In the genomic region with DNA sequence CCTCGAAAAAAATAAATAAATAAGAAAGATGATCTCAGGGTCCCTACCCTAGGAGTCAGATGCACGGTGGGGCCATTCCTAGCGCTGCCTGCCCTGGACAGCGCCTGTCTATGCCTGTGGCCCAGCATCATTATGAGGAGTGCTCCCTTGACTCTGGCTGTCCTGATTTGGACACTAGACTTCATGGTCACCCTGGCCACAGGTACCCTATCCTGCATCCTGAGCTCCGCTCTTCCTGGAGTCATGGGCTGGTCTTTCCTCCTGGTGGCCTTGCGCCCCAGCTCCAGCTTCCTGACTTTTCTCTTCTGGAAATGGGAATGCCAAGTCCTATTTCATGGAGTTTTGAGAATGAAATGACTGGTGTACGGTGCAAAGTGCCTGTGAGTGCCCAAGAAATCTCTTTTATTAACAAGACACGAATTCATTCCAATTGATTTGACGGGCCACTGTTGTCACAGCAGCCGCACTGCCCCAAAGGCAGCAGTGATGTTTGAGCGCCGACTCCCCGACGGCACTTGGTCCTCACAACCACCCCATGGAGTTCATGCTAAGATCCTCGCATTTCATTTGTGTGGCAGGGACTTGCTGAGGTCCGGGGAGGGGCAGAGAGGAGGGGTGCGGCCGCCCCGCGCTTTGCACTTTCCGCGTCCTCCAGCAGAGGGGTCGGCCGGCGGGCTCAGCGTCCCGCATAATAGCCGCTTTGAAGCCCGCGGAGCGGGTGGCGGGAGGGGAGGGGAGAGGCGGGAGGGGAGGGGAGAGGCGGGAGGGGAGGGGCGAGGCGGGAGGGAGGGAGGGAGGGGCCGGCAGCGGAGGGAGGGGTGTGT, we compare ENCODE assay signal across 8 cellular contexts. TPM values are rescaled to one million over a fixed set of nuclear protein-coding genes. Genes with fewer than 3 reads are reported as not detected.
DNase-seq lines count a peak whose midpoint lies in the region; ATAC-seq, FAIRE-seq and TF ChIP-seq lines count a peak whose summit lies in the region.

No MANE protein-coding gene starts in this region.

- ATAC-seq in activated CD8-positive, alpha-beta T cell treated with anti-CD3 and anti-CD28 coated beads for 36 hours, result peak; percentile 76
- ATAC-seq in foreskin keratinocyte (peak; percentile 26), pancreas (peak in 1 of 4 donors; percentile 59), GM21576 (IDR thresholded peaks at IDR 0.05; ENCODE audit: unreplicated experiment) (no peak), GM21381 (IDR thresholded peaks at IDR 0.05; ENCODE audit: unreplicated experiment) (no peak)

- H3K4me1 ChIP-seq in foreskin keratinocyte (peaks cover 3% of the 10 kb centered on the region), pancreas (no peaks in the 10 kb centered on the region)

- H3K9me3 ChIP-seq in pancreas, result no peaks in the 10 kb centered on the region

- POLR2A ChIA-PET in activated CD8-positive, alpha-beta T cell treated with anti-CD3 and anti-CD28 coated beads for 36 hours (lab: Charles Lee), result interaction anchor here (0.9 kb wide), 1 partner anchor 29 kb away, joined by 3 read pairs; the partner anchor contains the start of gene NUP214

- DNase-seq in C1 segment of cervical spinal cord (lab: John Stamatoyannopoulos, UW) (peak in 10 of 14 donors; percentile 22 to 76 (median 40)), HuH-7.5 (ENCODE audit: low spot score) (peak; percentile 89), foreskin keratinocyte (no peak), pancreas (peak in 1 of 6 donors; percentile 11), GM19239 (ENCODE audit: insufficient read length, low spot score) (no peak)
- DNase-seq in activated CD8-positive, alpha-beta T cell treated with anti-CD3 and anti-CD28 coated beads for 36 hours, result peak; percentile 42

- no peaks in the 10 kb centered on the region for H3K9me3 Mint-ChIP-seq in activated CD8-positive, alpha-beta T cell treated with anti-CD3 and anti-CD28 coated beads for 36 hours

- H3K27ac Mint-ChIP-seq in activated CD8-positive, alpha-beta T cell treated with anti-CD3 and anti-CD28 coated beads for 36 hours, result no peak overlapping the region

- peaks cover 28% of the 10 kb centered on the region for H3K27me3 ChIP-seq in foreskin keratinocyte
- no peaks in the 10 kb centered on the region for H3K27me3 ChIP-seq in pancreas

- H3K27me3 Mint-ChIP-seq in activated CD8-positive, alpha-beta T cell treated with anti-CD3 and anti-CD28 coated beads for 36 hours, result peaks cover 30% of the 10 kb centered on the region

- H3K4me3 ChIP-seq in pancreas, result peak overlapping the region; percentile 34 to 73 (median 48)

- FAIRE-seq in pancreas (lab: Jason Lieb, UNC) (no peak), GM19239 (lab: Jason Lieb, UNC) (no peak)

- H3K4me1 Mint-ChIP-seq in activated CD8-positive, alpha-beta T cell treated with anti-CD3 and anti-CD28 coated beads for 36 hours (ENCODE audit: low read depth), result peaks cover 3% of the 10 kb centered on the region

- H3K36me3 ChIP-seq in pancreas, result no peaks in the 10 kb centered on the region

- no peaks in the 10 kb centered on the region for H3K36me3 Mint-ChIP-seq in activated CD8-positive, alpha-beta T cell treated with anti-CD3 and anti-CD28 coated beads for 36 hours (ENCODE audit: low read depth)

- CTCF ChIA-PET in activated CD8-positive, alpha-beta T cell treated with anti-CD3 and anti-CD28 coated beads for 36 hours (lab: Charles Lee), result no interaction called here

- H3K27ac ChIP-seq in foreskin keratinocyte (no peak overlapping the region), pancreas (no peak overlapping the region)

- H3K4me3 Mint-ChIP-seq in activated CD8-positive, alpha-beta T cell treated with anti-CD3 and anti-CD28 coated beads for 36 hours, result peak overlapping the region; percentile 63

- WGBS in pancreas, 2 donors, result 15 to 21% methylated on average over 24 to 33 of the region's 38 CpGs

- intact Hi-C loops in activated CD8-positive, alpha-beta T cell treated with anti-CD3 and anti-CD28 coated beads for 36 hours (cut with micrococcal nuclease), result no loop called here
- intact Hi-C loops in pancreas (cut with DNase I), result no loop called here

- no peak for TF ChIP-seq CTCF in activated CD8-positive, alpha-beta T cell treated with anti-CD3 and anti-CD28 coated beads for 36 hours (IDR thresholded peaks at IDR 0.05)
- TF ChIP-seq CTCF in foreskin keratinocyte (conservative IDR thresholded peaks at IDR 0.05), result no peak
- no peak for TF ChIP-seq CTCF in pancreas (IDR thresholded peaks at IDR 0.05)

RNA-seq across cellular contexts. Expression of gene AIF1L, which starts 0.5 kb away (rescaled TPM):
- 1 to 10 TPM in 1 of 2 experiments, under 1 TPM in 1; 0.72 to 1.9 TPM for total RNA-seq in activated CD8-positive, alpha-beta T cell treated with anti-CD3 and anti-CD28 coated beads for 36 hours
- total RNA-seq in foreskin keratinocyte (4.4 and 4.9 TPM in 2 replicates), pancreas (1 to 10 TPM; 2.4 to 5.0 (median 3.8) TPM)
- polyA plus RNA-seq in foreskin keratinocyte (3.8 and 4.1 TPM in 2 replicates), pancreas (1 to 10 TPM; 4.0 to 4.6 TPM)

RNA-seq across cellular contexts. Expression of gene NUP214, which starts 29.5 kb away (rescaled TPM):
- 10 to 100 TPM; 57.6 to 58.3 TPM for total RNA-seq in activated CD8-positive, alpha-beta T cell treated with anti-CD3 and anti-CD28 coated beads for 36 hours
- total RNA-seq in foreskin keratinocyte (25.1 and 26.8 TPM in 2 replicates), pancreas (10 to 100 TPM; 24.3 to 38.3 (median 27.8) TPM)
- polyA plus RNA-seq in foreskin keratinocyte (14.4 and 15.5 TPM in 2 replicates), pancreas (10 to 100 TPM; 24.9 to 35.3 TPM)

Comparison
In these comparisons a context has a peak if more than half of its experiments do, and no peak if none do; other contexts are left out.
1. DNase-seq: peak in C1 segment of cervical spinal cord (10 of 14), HuH-7.5 (single experiment) and activated CD8-positive, alpha-beta T cell treated with anti-CD3 and anti-CD28 coated beads for 36 hours (single experiment); none in foreskin keratinocyte (0 of 2) and GM19239 (single experiment).
2. ATAC-seq: peak in activated CD8-positive, alpha-beta T cell treated with anti-CD3 and anti-CD28 coated beads for 36 hours (single experiment) and foreskin keratinocyte (single experiment); none in GM21576 (single experiment) and GM21381 (single experiment).